ENCODE assay signal across 23 cellular contexts in the genomic region with DNA sequence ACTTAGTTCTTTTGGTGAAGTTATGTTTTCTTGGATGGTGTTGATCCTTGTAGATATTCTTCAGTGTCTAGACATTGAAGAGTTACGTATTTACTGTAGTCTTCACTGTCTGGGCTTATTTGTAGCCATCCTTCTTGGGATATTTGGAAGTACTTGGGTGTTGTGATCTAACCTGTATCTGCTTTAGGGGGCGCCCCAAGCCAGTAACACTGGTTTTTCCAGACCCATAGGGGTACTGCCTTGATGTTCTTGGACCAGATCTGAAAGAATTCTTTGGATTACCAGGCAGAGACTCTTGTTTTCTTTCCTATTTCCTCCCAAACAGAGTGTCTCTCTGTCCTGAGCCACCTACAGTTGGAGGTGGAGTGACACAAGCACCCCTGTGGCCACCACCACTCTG.
"Had no signal": no experiment of that assay in that cellular context is flagged by ENCODE, and none has a peak within 500 bp of the region (broad histone marks: within the 10 kb centered on the region; RNA-seq: fewer than 3 reads in every experiment).

No MANE protein-coding gene starts in this region.

- H3K4me1 ChIP-seq: SJSA1 had no signal

- DNase-seq: Kasumi-1, MM.1S, NCI-H1092 treated with DMSO at 0.1 percent for 48 hours, NCI-H1436, NCI-H187, NCI-H2029, NCI-H2081 treated with DMSO at 0.1 percent for 48 hours, NCI-H2171, NCI-H226, NCI-H446, NCI-H510A, NCI-H524 treated with DMSO at 0.1 percent for 48 hours, NCI-H69, NCI-H774, Right ventricle myocardium superior, RPMI8226, SIG-M5 had no signal

- H3K27ac Mint-ChIP-seq: IgD-negative memory B cell had no signal

- H3K4me3 Mint-ChIP-seq: IgD-negative memory B cell had no signal

- H3K27me3 Mint-ChIP-seq: IgD-negative memory B cell had no signal

- H3K4me3 ChIP-seq: K562, SJSA1, SK-N-MC had no signal

- H3K9ac ChIP-seq: KMS-11 had no signal

- H3K9me3 ChIP-seq: SJSA1 had no signal

- H3K36me3 ChIP-seq: SJSA1 had no signal

- H3K4me1 Mint-ChIP-seq: IgD-negative memory B cell had no signal

- ATAC-seq: K562 had no signal

- H3K27me3 ChIP-seq: SJSA1 had no signal

- H3K4me2 ChIP-seq: KMS-11 had no signal

- H3K27ac ChIP-seq: HL-60, KMS-11, SJSA1, SK-N-MC had no signal
